30 cellular contexts compared by ENCODE assay signal in the genomic region with DNA sequence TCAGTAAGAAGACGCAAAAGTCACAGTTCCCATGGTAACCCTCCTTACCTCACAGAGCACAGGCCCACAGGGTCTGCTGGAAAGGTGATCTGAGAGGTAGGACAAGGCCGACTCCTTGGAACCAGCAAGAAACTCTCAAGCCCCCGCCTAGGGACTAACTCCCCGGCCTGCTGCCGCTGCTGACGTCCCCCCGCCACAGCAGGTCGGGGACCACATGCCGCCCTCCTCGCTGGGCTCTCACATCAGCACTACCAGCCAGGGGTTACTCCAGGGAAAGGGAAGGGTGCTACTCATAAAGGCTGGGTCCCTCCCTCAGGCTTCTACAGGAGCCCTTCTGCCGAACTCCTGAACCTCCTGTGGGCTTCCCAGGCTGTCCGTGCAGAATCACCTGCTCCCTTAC.
"Had no signal": no experiment of that assay in that cellular context is flagged by ENCODE, and none has a peak within 500 bp of the region (broad histone marks: within the 10 kb centered on the region; RNA-seq: fewer than 3 reads in every experiment).

No MANE protein-coding gene starts in this region.

- ATAC-seq: activated naive CD8-positive, alpha-beta T cell treated with anti-CD3 and anti-CD28 coated beads, Interleukin-2, amount 50 U/mL, for 24 hours; activated T-cell treated with anti-CD3 and anti-CD28 coated beads, Interleukin-2, amount 50 U/mL, for 72 hours; body of pancreas; effector memory CD8-positive, alpha-beta T cell; gastroesophageal sphincter; heart right ventricle had no signal

- H3K27me3 ChIP-seq: adrenal gland, body of pancreas, esophagus squamous epithelium, gastroesophageal sphincter, heart right ventricle had no signal

- H3K9me3 Mint-ChIP-seq: activated CD4-positive, alpha-beta memory T cell treated with anti-CD3 and anti-CD28 coated beads, Interleukin-2, amount 10 ng/mL, durations not matched to agents 7 days and 5 days; activated CD4-positive, alpha-beta T cell treated with anti-CD3 and anti-CD28 coated beads, Interleukin-2, amount 10 ng/mL, durations not matched to agents 7 days and 5 days; activated naive CD4-positive, alpha-beta T cell treated with anti-CD3 and anti-CD28 coated beads for 36 hours; activated naive CD4-positive, alpha-beta T cell treated with anti-CD3 and anti-CD28 coated beads, Interleukin-2, amount 50 U/mL, for 24 hours; activated naive CD8-positive, alpha-beta T cell treated with anti-CD3 and anti-CD28 coated beads for 36 hours; activated naive CD8-positive, alpha-beta T cell treated with anti-CD3 and anti-CD28 coated beads, Interleukin-2, amount 50 U/mL, for 24 hours; activated T-cell treated with anti-CD3 and anti-CD28 coated beads, Interleukin-2, amount 50 U/mL, for 24 hours; activated T-cell treated with anti-CD3 and anti-CD28 coated beads, Interleukin-2, amount 50 U/mL, for 72 hours; effector memory CD8-positive, alpha-beta T cell had no signal

- DNase-seq: activated CD4-positive, alpha-beta memory T cell treated with anti-CD3 and anti-CD28 coated beads, Interleukin-2, amount 10 ng/mL, durations not matched to agents 7 days and 5 days; activated CD4-positive, alpha-beta T cell treated with anti-CD3 and anti-CD28 coated beads for 1 hour; activated CD4-positive, alpha-beta T cell treated with anti-CD3 and anti-CD28 coated beads for 4 hours; activated CD4-positive, alpha-beta T cell treated with anti-CD3 and anti-CD28 coated beads, Interleukin-2, amount 10 ng/mL, durations not matched to agents 7 days and 5 days; activated CD4-positive, alpha-beta T cell treated with anti-CD3 and anti-CD28 coated beads, Interleukin-2, amount 50 U/mL, for 4 hours; activated CD4-positive, CD25-positive, alpha-beta regulatory T cell; activated CD8-positive, alpha-beta memory T cell treated with anti-CD3 and anti-CD28 coated beads, Interleukin-2, amount 50 U/mL, for 48 hours; activated naive CD4-positive, alpha-beta T cell treated with anti-CD3 and anti-CD28 coated beads for 36 hours; activated naive CD8-positive, alpha-beta T cell treated with anti-CD3 and anti-CD28 coated beads for 36 hours; activated naive CD8-positive, alpha-beta T cell treated with anti-CD3 and anti-CD28 coated beads, Interleukin-2, amount 50 U/mL, for 24 hours; activated T-cell treated with anti-CD3 and anti-CD28 coated beads for 4 hours; activated T-cell treated with anti-CD3 and anti-CD28 coated beads, Interleukin-2, amount 50 U/mL, for 24 hours; activated T-cell treated with anti-CD3 and anti-CD28 coated beads, Interleukin-2, amount 50 U/mL, for 72 hours; amygdala; aorta; body of pancreas; caudate nucleus; cortex of kidney; dermis blood vessel endothelial cell; effector CD4-positive, alpha-beta T cell; effector memory CD8-positive, alpha-beta T cell; esophagus squamous epithelium; foreskin melanocyte; heart right ventricle; T-helper 1 cell; T-helper 2 cell had no signal

- H3K27ac Mint-ChIP-seq: activated CD4-positive, alpha-beta memory T cell treated with anti-CD3 and anti-CD28 coated beads, Interleukin-2, amount 10 ng/mL, durations not matched to agents 7 days and 5 days; activated CD4-positive, alpha-beta T cell treated with anti-CD3 and anti-CD28 coated beads, Interleukin-2, amount 10 ng/mL, durations not matched to agents 7 days and 5 days; activated naive CD4-positive, alpha-beta T cell treated with anti-CD3 and anti-CD28 coated beads for 36 hours; activated naive CD8-positive, alpha-beta T cell treated with anti-CD3 and anti-CD28 coated beads for 36 hours; activated naive CD8-positive, alpha-beta T cell treated with anti-CD3 and anti-CD28 coated beads, Interleukin-2, amount 50 U/mL, for 24 hours; activated T-cell treated with anti-CD3 and anti-CD28 coated beads, Interleukin-2, amount 50 U/mL, for 24 hours; activated T-cell treated with anti-CD3 and anti-CD28 coated beads, Interleukin-2, amount 50 U/mL, for 72 hours had no signal

- H3K27ac ChIP-seq: adrenal gland, body of pancreas, epithelial cell of prostate, esophagus squamous epithelium, gastroesophageal sphincter had no signal

- H3K9me3 ChIP-seq: adrenal gland, body of pancreas, esophagus squamous epithelium, gastroesophageal sphincter, heart right ventricle had no signal

- H3K4me1 ChIP-seq: body of pancreas had no signal

- H3K4me3 Mint-ChIP-seq: activated CD4-positive, alpha-beta memory T cell treated with anti-CD3 and anti-CD28 coated beads, Interleukin-2, amount 10 ng/mL, durations not matched to agents 7 days and 5 days; activated CD4-positive, alpha-beta T cell treated with anti-CD3 and anti-CD28 coated beads, Interleukin-2, amount 10 ng/mL, durations not matched to agents 7 days and 5 days; activated naive CD4-positive, alpha-beta T cell treated with anti-CD3 and anti-CD28 coated beads for 36 hours; activated naive CD4-positive, alpha-beta T cell treated with anti-CD3 and anti-CD28 coated beads, Interleukin-2, amount 50 U/mL, for 24 hours; activated naive CD8-positive, alpha-beta T cell treated with anti-CD3 and anti-CD28 coated beads for 36 hours; activated naive CD8-positive, alpha-beta T cell treated with anti-CD3 and anti-CD28 coated beads, Interleukin-2, amount 50 U/mL, for 24 hours; activated T-cell treated with anti-CD3 and anti-CD28 coated beads, Interleukin-2, amount 50 U/mL, for 24 hours; activated T-cell treated with anti-CD3 and anti-CD28 coated beads, Interleukin-2, amount 50 U/mL, for 72 hours; effector memory CD8-positive, alpha-beta T cell had no signal

- H3K36me3 ChIP-seq: adrenal gland, esophagus squamous epithelium had no signal

- H3K4me3 ChIP-seq: adrenal gland, body of pancreas, esophagus squamous epithelium, gastroesophageal sphincter, heart right ventricle had no signal

- H3K27me3 Mint-ChIP-seq: activated CD4-positive, alpha-beta memory T cell treated with anti-CD3 and anti-CD28 coated beads, Interleukin-2, amount 10 ng/mL, durations not matched to agents 7 days and 5 days; activated CD4-positive, alpha-beta T cell treated with anti-CD3 and anti-CD28 coated beads, Interleukin-2, amount 10 ng/mL, durations not matched to agents 7 days and 5 days; activated naive CD4-positive, alpha-beta T cell treated with anti-CD3 and anti-CD28 coated beads, Interleukin-2, amount 50 U/mL, for 24 hours; activated naive CD8-positive, alpha-beta T cell treated with anti-CD3 and anti-CD28 coated beads, Interleukin-2, amount 50 U/mL, for 24 hours; activated T-cell treated with anti-CD3 and anti-CD28 coated beads, Interleukin-2, amount 50 U/mL, for 24 hours; effector memory CD8-positive, alpha-beta T cell had no signal
